ENCODE assay signal across 9 cellular contexts in the genomic region with DNA sequence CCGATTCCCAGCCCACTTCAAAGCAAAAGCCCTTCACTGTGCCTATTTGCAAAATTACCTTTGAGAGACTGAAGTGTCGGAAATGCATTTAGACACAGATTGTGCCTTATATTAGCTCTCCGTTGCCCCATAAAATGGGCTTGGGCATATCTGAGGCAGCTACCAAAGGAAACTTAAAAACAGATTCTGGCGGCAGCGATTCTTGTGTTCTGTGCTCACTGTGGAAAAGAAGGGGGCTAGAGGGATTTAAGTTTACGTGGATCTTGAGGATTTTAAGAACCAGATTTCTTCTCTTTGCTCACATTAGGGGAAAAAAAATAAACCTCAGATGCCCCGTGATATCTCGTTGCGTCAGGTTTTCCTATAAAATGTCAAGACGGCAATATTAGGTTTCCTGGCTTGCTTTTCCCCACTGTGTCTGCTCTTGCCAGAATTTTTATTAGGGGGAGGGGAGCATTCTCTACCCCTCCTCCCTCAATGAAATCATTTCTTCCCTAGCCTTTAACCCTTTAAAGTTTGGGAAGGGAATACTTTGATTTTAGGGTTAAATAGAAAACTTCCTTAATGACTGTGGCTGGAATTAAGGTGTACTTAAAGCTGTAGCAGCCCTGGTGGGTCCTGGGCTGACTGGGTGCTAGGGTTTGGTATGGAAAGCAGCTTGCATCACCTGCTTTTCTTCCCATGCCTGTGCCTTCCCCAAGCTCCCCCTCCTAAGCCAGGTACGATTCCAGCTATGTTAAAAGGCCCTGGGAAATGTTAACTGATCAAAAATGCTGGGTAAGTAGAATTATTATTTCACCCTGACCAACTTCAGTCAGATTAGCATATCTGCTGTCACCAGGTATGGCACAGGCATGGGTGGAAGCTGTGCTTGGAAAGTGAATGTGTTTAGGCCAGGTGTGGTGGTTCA.
DNase-seq lines count a peak whose midpoint lies in the region; ATAC-seq and TF ChIP-seq lines count a peak whose summit lies in the region.
"Had no signal": no experiment of that assay in that cellular context is flagged by ENCODE, and none has a peak within 500 bp of the region (broad histone marks: within the 10 kb centered on the region; RNA-seq: fewer than 3 reads in every experiment).

No MANE protein-coding gene starts in this region.

- DNase-seq in H9 = no peak
- DNase-seq in RWPE2 (ENCODE audit: low spot score) = no peak
- DNase-seq in right cardiac atrium = no peak
- no peak for DNase-seq in gastrocnemius medialis
- no peak for DNase-seq in naive thymus-derived CD8-positive, alpha-beta T cell
- no peak for DNase-seq in T1000 (lab: John Stamatoyannopoulos, UW)
- no peak for DNase-seq in GM13976 (ENCODE audit: low spot score)
- DNase-seq in activated naive CD8-positive, alpha-beta T cell treated with anti-CD3 and anti-CD28 coated beads, Interleukin-2, amount 50 U/mL, for 24 hours = no peak
- DNase-seq: activated CD8-positive, alpha-beta memory T cell treated with anti-CD3 and anti-CD28 coated beads, Interleukin-2, amount 10 ng/mL, durations not matched to agents 7 days and 5 days had no signal

- no peak overlapping the region for H3K56ac ChIP-seq in H9 (ENCODE audit: insufficient read length, low read depth, low read length)

- no peak overlapping the region for H3K14ac ChIP-seq in H9 (ENCODE audit: insufficient read depth, low read length)

- 0 out of 2 replicates have a peak, but pooled peaks cover 7% of the 10 kb centered on the region for H3K36me3 ChIP-seq in RWPE2 (ENCODE audit: low read depth)
- H3K36me3 ChIP-seq in gastrocnemius medialis = no peaks in the 10 kb centered on the region

- H3T11ph ChIP-seq in H9 (ENCODE audit: low read length) = no peak overlapping the region

- H2BK12ac ChIP-seq in H9 (ENCODE audit: insufficient read length, low read depth, low read length) = no peak overlapping the region

- H2AK5ac ChIP-seq in H9 (ENCODE audit: insufficient read length, low read length) = no peak overlapping the region

- no peak overlapping the region for H2BK120ac ChIP-seq in H9 (ENCODE audit: low read depth, low read length, poor library complexity, severe bottlenecking)

- H3K4me3 Mint-ChIP-seq in H9 = no peak overlapping the region; a peak in 2 of 5 replicates
- H3K4me3 Mint-ChIP-seq in naive thymus-derived CD8-positive, alpha-beta T cell = no peak overlapping the region
- H3K4me3 Mint-ChIP-seq in activated naive CD8-positive, alpha-beta T cell treated with anti-CD3 and anti-CD28 coated beads, Interleukin-2, amount 50 U/mL, for 24 hours = no peak overlapping the region
- H3K4me3 Mint-ChIP-seq: activated CD8-positive, alpha-beta memory T cell treated with anti-CD3 and anti-CD28 coated beads, Interleukin-2, amount 10 ng/mL, durations not matched to agents 7 days and 5 days had no signal

- H3K9me3 ChIP-seq in H9 (ENCODE audit: control insufficient read depth, low read depth, low read length) (no peaks in the 10 kb centered on the region), RWPE2 (ENCODE audit: severe bottlenecking) (no peaks in the 10 kb centered on the region), right cardiac atrium (ENCODE audit: control insufficient read depth, low read length) (no peaks in the 10 kb centered on the region), gastrocnemius medialis (no peaks in the 10 kb centered on the region)

- H4K8ac ChIP-seq in H9 (replicated peaks; ENCODE audit: insufficient read length, low read depth, low read length) = no peak overlapping the region

- no peak overlapping the region for H3K9ac ChIP-seq in H9 (ENCODE audit: extremely low read depth, insufficient read length, low read length)

- H4K20me1 ChIP-seq in H9 (ENCODE audit: control insufficient read depth, insufficient read depth, insufficient read length) = no peaks in the 10 kb centered on the region

- TF ChIP-seq CTCF in H9 (conservative IDR thresholded peaks at IDR 0.05) (no peak), RWPE2 (IDR thresholded peaks at IDR 0.05; ENCODE audit: poor library complexity, severe bottlenecking) (no peak), gastrocnemius medialis (IDR thresholded peaks at IDR 0.05 in 4 of 5, conservative IDR thresholded peaks at IDR 0.05 in 1 of 5) (no peak), GM13976 (IDR thresholded peaks at IDR 0.05; ENCODE audit: borderline replicate concordance, control extremely low read depth, extremely low read depth, insufficient read depth, missing control alignments) (no peak)

- H2BK5ac ChIP-seq in H9 (ENCODE audit: insufficient read length, low read length) = no peak overlapping the region

- H3K18ac ChIP-seq in H9 (ENCODE audit: insufficient read length, low read depth, low read length) = no peak overlapping the region

- no peak overlapping the region for H4K91ac ChIP-seq in H9 (ENCODE audit: insufficient read length, low read depth, low read length)

- H3K23me2 ChIP-seq in H9 (ENCODE audit: insufficient read length, low read depth, low read length, poor library complexity, severe bottlenecking) = no peaks in the 10 kb centered on the region

- H3K4me2 ChIP-seq in H9 (ENCODE audit: insufficient read depth, insufficient read length, low read length) = no peak overlapping the region

- H3K27ac Mint-ChIP-seq in H9 = peak overlapping the region; percentile 70 to 92 (median 86); a peak in 5 of 7 replicates
- peak overlapping the region in 4 of 10 donors; percentile 3 to 97 (median 72) for H3K27ac Mint-ChIP-seq in naive thymus-derived CD8-positive, alpha-beta T cell
- H3K27ac Mint-ChIP-seq in activated naive CD8-positive, alpha-beta T cell treated with anti-CD3 and anti-CD28 coated beads, Interleukin-2, amount 50 U/mL, for 24 hours = no peak overlapping the region
- H3K27ac Mint-ChIP-seq: activated CD8-positive, alpha-beta memory T cell treated with anti-CD3 and anti-CD28 coated beads, Interleukin-2, amount 10 ng/mL, durations not matched to agents 7 days and 5 days had no signal

- no CpG with 5 or more reads among the region's 11 CpGs for WGBS in H9 (ENCODE audit: extremely low coverage, insufficient read length, low lambda C conversion rate)
- 58% methylated on average over 11 of the region's 11 CpGs for WGBS in right cardiac atrium

- H2AFZ ChIP-seq in H9 (ENCODE audit: low read length) = no peak overlapping the region

- H3K4me1 Mint-ChIP-seq in H9 = peaks cover 71 to 74% of the 10 kb centered on the region in 2 experiments
- peaks cover 20 to 95% (median 42%) of the 10 kb centered on the region in 4 donors for H3K4me1 Mint-ChIP-seq in naive thymus-derived CD8-positive, alpha-beta T cell
- H3K4me1 Mint-ChIP-seq in activated naive CD8-positive, alpha-beta T cell treated with anti-CD3 and anti-CD28 coated beads, Interleukin-2, amount 50 U/mL, for 24 hours = peaks cover 83% of the 10 kb centered on the region

- no peaks in the 10 kb centered on the region for H3K27me3 Mint-ChIP-seq in H9 (ENCODE audit: low read depth)
- H3K27me3 Mint-ChIP-seq in naive thymus-derived CD8-positive, alpha-beta T cell = no peaks in the 10 kb centered on the region
- H3K27me3 Mint-ChIP-seq in activated naive CD8-positive, alpha-beta T cell treated with anti-CD3 and anti-CD28 coated beads, Interleukin-2, amount 50 U/mL, for 24 hours = no peaks in the 10 kb centered on the region
- H3K27me3 Mint-ChIP-seq: activated CD8-positive, alpha-beta memory T cell treated with anti-CD3 and anti-CD28 coated beads, Interleukin-2, amount 10 ng/mL, durations not matched to agents 7 days and 5 days had no signal

- in situ Hi-C loops in gastrocnemius medialis (cut with MboI; ENCODE audit: low sequenced_read_pairs in 4 of 4) (loop anchor here in 1 of 4 donors (25.0 kb wide), 1 partner anchor 98 kb away; no protein-coding TSS in a partner anchor), GM13976 (cut with MboI; ENCODE audit: low sequenced_read_pairs, unreplicated experiment) (no loop called here)

- no peak overlapping the region for H2BK20ac ChIP-seq in H9 (ENCODE audit: low read depth, low read length, poor library complexity, severe bottlenecking)

- H3K23ac ChIP-seq in H9 (ENCODE audit: insufficient read length, low read depth, low read length) = no peak overlapping the region

- intact Hi-C loops in right cardiac atrium (cut with DNase I) (no loop called here), gastrocnemius medialis (cut with DNase I; ENCODE audit: low total_unique reads) (no loop called here)

- H3K4me3 ChIP-seq in RWPE2 (ENCODE audit: severe bottlenecking) = no peak overlapping the region
- H3K4me3 ChIP-seq in right cardiac atrium (ENCODE audit: low read length) = peak overlapping the region; percentile 41
- peak overlapping the region in 3 of 4 donors; percentile 2 to 32 (median 13) for H3K4me3 ChIP-seq in gastrocnemius medialis

- no peak for TF ChIP-seq POLR2A in gastrocnemius medialis (IDR thresholded peaks at IDR 0.05)

- no peak overlapping the region for H2BK15ac ChIP-seq in H9 (ENCODE audit: low read depth, low read length)

- H3K79me1 ChIP-seq in H9 (ENCODE audit: insufficient read depth, low read depth, low read length, poor library complexity, severe bottlenecking) = no peaks in the 10 kb centered on the region

- H3K79me2 ChIP-seq in H9 (ENCODE audit: insufficient read depth, low read length) = no peaks in the 10 kb centered on the region

- no peak overlapping the region for H3K4ac ChIP-seq in H9 (ENCODE audit: low read depth, low read length)

- ATAC-seq in RWPE2 (ENCODE audit: low read depth) (no peak), right cardiac atrium (no peak), gastrocnemius medialis (no peak)
- no peak for ATAC-seq in naive thymus-derived CD8-positive, alpha-beta T cell
- ATAC-seq in activated naive CD8-positive, alpha-beta T cell treated with anti-CD3 and anti-CD28 coated beads, Interleukin-2, amount 50 U/mL, for 24 hours = no peak
- ATAC-seq: activated CD8-positive, alpha-beta memory T cell treated with anti-CD3 and anti-CD28 coated beads, Interleukin-2, amount 10 ng/mL, durations not matched to agents 7 days and 5 days had no signal

- no peaks in the 10 kb centered on the region for H3K9me3 Mint-ChIP-seq in H9
- H3K9me3 Mint-ChIP-seq in naive thymus-derived CD8-positive, alpha-beta T cell = no peaks in the 10 kb centered on the region
- no peaks in the 10 kb centered on the region for H3K9me3 Mint-ChIP-seq in activated naive CD8-positive, alpha-beta T cell treated with anti-CD3 and anti-CD28 coated beads, Interleukin-2, amount 50 U/mL, for 24 hours

- no peaks in the 10 kb centered on the region for H3K36me3 Mint-ChIP-seq in H9 (ENCODE audit: insufficient read depth in 1 of 3, low read depth in 3 of 3)
- H3K36me3 Mint-ChIP-seq in naive thymus-derived CD8-positive, alpha-beta T cell = no peaks in the 10 kb centered on the region
- peaks cover 3% of the 10 kb centered on the region for H3K36me3 Mint-ChIP-seq in activated naive CD8-positive, alpha-beta T cell treated with anti-CD3 and anti-CD28 coated beads, Interleukin-2, amount 50 U/mL, for 24 hours (ENCODE audit: low read depth)

- H3K27me3 ChIP-seq in H9 (ENCODE audit: insufficient read depth, low read length) (no peaks in the 10 kb centered on the region), RWPE2 (ENCODE audit: insufficient read depth, poor library complexity, severe bottlenecking) (no peaks in the 10 kb centered on the region), right cardiac atrium (ENCODE audit: control insufficient read depth, insufficient read depth) (no peaks in the 10 kb centered on the region), gastrocnemius medialis (no peaks in the 10 kb centered on the region)

- H3K4me1 ChIP-seq in H9 (ENCODE audit: insufficient read depth, low read length) (peaks cover 5% of the 10 kb centered on the region; the same call in 1 of the 2 replicates), RWPE2 (ENCODE audit: insufficient read depth, poor library complexity, severe bottlenecking) (peaks cover 75% of the 10 kb centered on the region), right cardiac atrium (ENCODE audit: control insufficient read depth, insufficient read depth, low read length) (peaks cover 29% of the 10 kb centered on the region), gastrocnemius medialis (peaks cover 94 to 98% of the 10 kb centered on the region in 2 donors)

- H3K27ac ChIP-seq in H9 (ENCODE audit: insufficient read length, low read depth, low read length) (no peak overlapping the region), RWPE2 (ENCODE audit: poor library complexity, severe bottlenecking) (peak overlapping the region; percentile 55), right cardiac atrium (ENCODE audit: low read length) (no peak overlapping the region), gastrocnemius medialis (peak overlapping the region; percentile 51 to 71 (median 60))

- no peak overlapping the region for H4K5ac ChIP-seq in H9 (ENCODE audit: insufficient read length, low read depth, low read length)

- POLR2A ChIA-PET in naive thymus-derived CD8-positive, alpha-beta T cell (lab: Charles Lee) = interaction anchor here (0.8 kb wide), 1 partner anchor 20 kb away, joined by 3 read pairs; no protein-coding TSS in a partner anchor

Comparison
In these comparisons a context has a peak if more than half of its experiments do, and no peak if none do; other contexts are left out.
1. H3K27ac ChIP-seq: peak in RWPE2 (single experiment) and gastrocnemius medialis (4 of 4); none in H9 (single experiment) and right cardiac atrium (single experiment).